In the genomic region with DNA sequence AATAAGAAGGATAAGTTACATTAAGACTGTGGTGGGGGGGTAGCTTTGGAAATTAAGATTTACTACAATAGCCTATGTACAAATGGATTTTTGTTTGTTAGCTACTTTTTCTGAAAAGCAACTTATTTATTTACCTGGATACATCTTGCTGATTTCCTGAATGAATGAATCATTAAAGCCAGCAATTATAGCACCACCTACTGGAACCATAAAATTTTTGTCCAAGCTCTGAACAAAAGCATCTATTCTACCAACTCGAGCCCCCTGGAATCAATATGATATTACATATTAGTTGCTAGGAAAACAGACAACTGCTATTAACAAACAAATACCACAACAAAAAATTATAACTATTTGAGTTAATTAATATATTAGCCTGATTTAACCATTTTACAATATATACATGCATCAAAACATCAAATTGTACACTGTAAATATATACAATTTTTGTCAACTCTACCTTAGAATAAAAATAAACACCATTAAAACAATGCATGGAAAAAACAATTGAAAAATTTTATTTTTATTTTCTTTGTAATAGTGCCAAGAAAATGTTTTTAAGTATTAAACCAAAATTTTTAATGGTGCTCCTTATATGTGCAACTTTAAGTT, we compare ENCODE assay signal across 8 cellular contexts. TPM values are rescaled to one million over a fixed set of nuclear protein-coding genes. Genes with fewer than 3 reads are reported as not detected.
DNase-seq lines count a peak whose midpoint lies in the region; ATAC-seq, FAIRE-seq and TF ChIP-seq lines count a peak whose summit lies in the region.

No MANE protein-coding gene starts in this region.

- CTCF ChIA-PET in activated CD4-positive, alpha-beta memory T cell treated with anti-CD3 and anti-CD28 coated beads, Interleukin-2, amount 10 ng/mL, durations not matched to agents 7 days and 5 days (lab: Charles Lee): interaction anchor here (0.5 to 3.9 kb wide), 26 partner anchors 9 to 655 kb away, joined by 3 to 26 read pairs (median 4); partner anchors contain the start of genes SEPSECS and ZCCHC4

- H3K4me1 ChIP-seq in Peyer's patch: no peaks in the 10 kb centered on the region

- no peaks in the 10 kb centered on the region for H3K27me3 Mint-ChIP-seq in type B pancreatic cell
- no peaks in the 10 kb centered on the region for H3K27me3 Mint-ChIP-seq in activated CD4-positive, alpha-beta memory T cell treated with anti-CD3 and anti-CD28 coated beads, Interleukin-2, amount 10 ng/mL, durations not matched to agents 7 days and 5 days

- no peak overlapping the region for H3K4me3 ChIP-seq in Peyer's patch
- no peak overlapping the region for H3K4me3 ChIP-seq in foreskin fibroblast (ENCODE audit: low read depth in 1 of 2, low read length in 2 of 2)

- peak; percentile 18 for DNase-seq in Ammon's horn (ENCODE audit: low spot score)
- no peak for DNase-seq in GM19239 (ENCODE audit: insufficient read length, low spot score)
- DNase-seq in Peyer's patch: no peak
- DNase-seq in foreskin fibroblast: peak; percentile 10 to 52
- DNase-seq in type B pancreatic cell (ENCODE audit: extremely low spot score, unreplicated experiment): no peak
- no peak for DNase-seq in activated CD4-positive, alpha-beta memory T cell treated with anti-CD3 and anti-CD28 coated beads, Interleukin-2, amount 10 ng/mL, durations not matched to agents 7 days and 5 days

- no peak overlapping the region for H3K27ac ChIP-seq in Peyer's patch

- no peaks in the 10 kb centered on the region for H3K4me1 Mint-ChIP-seq in type B pancreatic cell (ENCODE audit: unreplicated experiment)
- no peaks in the 10 kb centered on the region for H3K4me1 Mint-ChIP-seq in activated CD4-positive, alpha-beta memory T cell treated with anti-CD3 and anti-CD28 coated beads, Interleukin-2, amount 10 ng/mL, durations not matched to agents 7 days and 5 days

- POLR2A ChIA-PET in activated CD4-positive, alpha-beta memory T cell treated with anti-CD3 and anti-CD28 coated beads, Interleukin-2, amount 10 ng/mL, durations not matched to agents 7 days and 5 days (lab: Charles Lee): interaction anchor here (1.2 kb wide), 1 partner anchor 15 kb away, joined by 9 read pairs; the partner anchor contains the start of gene SEPSECS

- H3K27ac Mint-ChIP-seq in type B pancreatic cell: no peak overlapping the region
- H3K27ac Mint-ChIP-seq in activated CD4-positive, alpha-beta memory T cell treated with anti-CD3 and anti-CD28 coated beads, Interleukin-2, amount 10 ng/mL, durations not matched to agents 7 days and 5 days: no peak overlapping the region

- H3K9me3 ChIP-seq in Peyer's patch: no peaks in the 10 kb centered on the region

- H3K36me3 Mint-ChIP-seq in type B pancreatic cell: peaks cover 20% of the 10 kb centered on the region
- peaks cover 21% of the 10 kb centered on the region for H3K36me3 Mint-ChIP-seq in activated CD4-positive, alpha-beta memory T cell treated with anti-CD3 and anti-CD28 coated beads, Interleukin-2, amount 10 ng/mL, durations not matched to agents 7 days and 5 days (ENCODE audit: low read depth)

- H3K36me3 ChIP-seq in Peyer's patch: peaks cover 0 to 28% (median 0%) of the 10 kb centered on the region in 3 donors

- H3K9me3 Mint-ChIP-seq in type B pancreatic cell: no peaks in the 10 kb centered on the region
- no peaks in the 10 kb centered on the region for H3K9me3 Mint-ChIP-seq in activated CD4-positive, alpha-beta memory T cell treated with anti-CD3 and anti-CD28 coated beads, Interleukin-2, amount 10 ng/mL, durations not matched to agents 7 days and 5 days

- H3K27me3 ChIP-seq in Peyer's patch: no peaks in the 10 kb centered on the region

- peak; percentile 8 for FAIRE-seq in GM19239 (lab: Jason Lieb, UNC)

- TF ChIP-seq POLR2A in Peyer's patch (IDR thresholded peaks at IDR 0.05): no peak

- H3K4me3 Mint-ChIP-seq in type B pancreatic cell: no peak overlapping the region
- no peak overlapping the region for H3K4me3 Mint-ChIP-seq in activated CD4-positive, alpha-beta memory T cell treated with anti-CD3 and anti-CD28 coated beads, Interleukin-2, amount 10 ng/mL, durations not matched to agents 7 days and 5 days

- TF ChIP-seq CTCF in Peyer's patch (IDR thresholded peaks at IDR 0.05) (peak in 5 of 6 experiments; percentile 8 to 64 (median 53)), foreskin fibroblast (IDR thresholded peaks at IDR 0.05; ENCODE audit: low read depth, low read length) (peak; percentile 56), type B pancreatic cell (conservative IDR thresholded peaks at IDR 0.05) (peak; percentile 78)

- no peak for ATAC-seq in HG03378 (IDR thresholded peaks at IDR 0.05; ENCODE audit: unreplicated experiment)
- no peak for ATAC-seq in GM18517 (IDR thresholded peaks at IDR 0.05; ENCODE audit: unreplicated experiment)

RNA-seq across cellular contexts. Expression of gene SEPSECS, which starts 15.3 kb away (rescaled TPM):
- 10 to 100 TPM in 3 of 4 donors, 1 to 10 TPM in 1; 5.0 to 25.9 (median 23.6) TPM for total RNA-seq in Peyer's patch
- 8.0 and 8.7 TPM in 2 replicates for total RNA-seq in type B pancreatic cell (ENCODE audit: low replicate concordance)
- total RNA-seq in activated CD4-positive, alpha-beta memory T cell treated with anti-CD3 and anti-CD28 coated beads, Interleukin-2, amount 10 ng/mL, durations not matched to agents 7 days and 5 days: 10 to 100 TPM; 15.1 to 15.2 TPM

Comparison
In these comparisons a context has a peak if more than half of its experiments do, and no peak if none do; other contexts are left out.
1. DNase-seq: peak in Ammon's horn (single experiment) and foreskin fibroblast (2 of 2); none in GM19239 (single experiment), Peyer's patch (0 of 3), type B pancreatic cell (single experiment) and activated CD4-positive, alpha-beta memory T cell treated with anti-CD3 and anti-CD28 coated beads, Interleukin-2, amount 10 ng/mL, durations not matched to agents 7 days and 5 days (single experiment).
2. Peak in every context shown above with its lines, with median percentiles within 50 percentile points of each other: CTCF ChIP-seq.